In the genomic region with DNA sequence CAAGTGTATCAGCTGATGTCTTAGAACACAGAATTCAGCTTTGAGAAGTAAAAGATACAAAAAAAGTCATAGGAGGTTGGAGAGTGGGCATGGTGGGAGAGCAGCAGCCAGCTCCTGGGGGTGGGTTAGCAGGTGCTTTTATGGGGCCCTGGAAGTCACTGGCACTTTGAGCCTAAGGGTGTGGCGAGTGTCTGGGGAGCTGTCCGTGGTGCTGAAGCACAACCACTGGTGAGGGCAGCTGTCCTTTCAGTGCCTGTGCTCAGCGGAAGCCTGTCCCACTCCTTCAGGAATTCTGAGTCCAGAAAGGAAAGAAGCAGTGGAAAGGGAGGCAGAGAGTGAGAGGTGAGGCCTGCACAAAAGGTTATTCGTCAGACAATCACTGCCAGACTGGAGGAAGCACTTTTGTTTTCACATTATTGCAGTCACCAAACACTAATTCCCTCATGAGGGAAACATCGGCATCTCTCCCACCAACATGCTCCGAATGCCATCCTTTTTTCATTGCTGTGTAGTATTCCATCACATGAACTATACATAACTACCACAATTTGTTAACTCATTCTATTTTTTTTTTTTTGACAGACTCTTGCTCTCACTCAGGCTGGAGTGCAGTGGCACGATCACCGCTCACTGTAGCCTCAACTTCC, we compare ENCODE assay signal across 9 cellular contexts. TPM values are rescaled to one million over a fixed set of nuclear protein-coding genes. Genes with fewer than 3 reads are reported as not detected.
DNase-seq lines count a peak whose midpoint lies in the region; ATAC-seq lines count a peak whose summit lies in the region.
"Had no signal": no experiment of that assay in that cellular context is flagged by ENCODE, and none has a peak within 500 bp of the region (broad histone marks: within the 10 kb centered on the region; RNA-seq: fewer than 3 reads in every experiment).

No MANE protein-coding gene starts in this region.

- no peak for ATAC-seq in activated CD4-positive, alpha-beta T cell treated with anti-CD3 and anti-CD28 coated beads for 36 hours
- ATAC-seq in naive thymus-derived CD8-positive, alpha-beta T cell, result no peak
- ATAC-seq in HG02885 (IDR thresholded peaks at IDR 0.05; ENCODE audit: poor library complexity, unreplicated experiment), result no peak
- ATAC-seq in GM18868 (IDR thresholded peaks at IDR 0.05; ENCODE audit: unreplicated experiment), result no peak

- H3K36me3 Mint-ChIP-seq in activated CD4-positive, alpha-beta T cell treated with anti-CD3 and anti-CD28 coated beads for 36 hours (ENCODE audit: low read depth), result no peaks in the 10 kb centered on the region
- H3K36me3 Mint-ChIP-seq in naive thymus-derived CD8-positive, alpha-beta T cell, result peaks cover 0 to 11% (median 0%) of the 10 kb centered on the region in 3 donors
- H3K36me3 Mint-ChIP-seq: natural killer cell treated with Interleukin-12 subunit alpha and Interleukin-12 subunit beta and Interleukin-15 and Interleukin-18, amount 100 ng/mL, for 72 hours had no signal

- POLR2A ChIA-PET in activated CD4-positive, alpha-beta T cell treated with anti-CD3 and anti-CD28 coated beads for 36 hours (lab: Charles Lee), result no interaction called here
- POLR2A ChIA-PET in naive thymus-derived CD8-positive, alpha-beta T cell (lab: Charles Lee), result interaction anchor here (0.7 kb wide), 1 partner anchor 825 kb away, joined by 3 read pairs; no protein-coding TSS in a partner anchor

- H3K27me3 Mint-ChIP-seq in activated CD4-positive, alpha-beta T cell treated with anti-CD3 and anti-CD28 coated beads for 36 hours, result peaks cover 24% of the 10 kb centered on the region
- H3K27me3 Mint-ChIP-seq in naive thymus-derived CD8-positive, alpha-beta T cell, result peaks cover 13 to 71% (median 31%) of the 10 kb centered on the region in 5 donors

- H3K9me3 Mint-ChIP-seq in activated CD4-positive, alpha-beta T cell treated with anti-CD3 and anti-CD28 coated beads for 36 hours (ENCODE audit: low read depth), result peaks cover 1% of the 10 kb centered on the region
- peaks cover 0 to 22% (median 3%) of the 10 kb centered on the region in 9 donors for H3K9me3 Mint-ChIP-seq in naive thymus-derived CD8-positive, alpha-beta T cell
- H3K9me3 Mint-ChIP-seq: natural killer cell treated with Interleukin-12 subunit alpha and Interleukin-12 subunit beta and Interleukin-15 and Interleukin-18, amount 100 ng/mL, for 72 hours had no signal

- no peaks in the 10 kb centered on the region for H3K4me1 Mint-ChIP-seq in activated CD4-positive, alpha-beta T cell treated with anti-CD3 and anti-CD28 coated beads for 36 hours
- no peaks in the 10 kb centered on the region for H3K4me1 Mint-ChIP-seq in naive thymus-derived CD8-positive, alpha-beta T cell

- H3K27ac Mint-ChIP-seq in activated CD4-positive, alpha-beta T cell treated with anti-CD3 and anti-CD28 coated beads for 36 hours, result no peak overlapping the region
- peak overlapping the region in 1 of 10 donors; percentile 14 for H3K27ac Mint-ChIP-seq in naive thymus-derived CD8-positive, alpha-beta T cell
- H3K27ac Mint-ChIP-seq: natural killer cell treated with Interleukin-12 subunit alpha and Interleukin-12 subunit beta and Interleukin-15 and Interleukin-18, amount 100 ng/mL, for 72 hours had no signal

- CTCF ChIA-PET in activated CD4-positive, alpha-beta T cell treated with anti-CD3 and anti-CD28 coated beads for 36 hours (lab: Charles Lee), result no interaction called here

- DNase-seq in activated gamma-delta T cell treated with Interleukin-2 at 50 U/mL for 16 hours (peak; percentile 36), activated gamma-delta T cell (lab: John Stamatoyannopoulos, UW) (no peak), NCI-H1436 (lab: John Stamatoyannopoulos, UW) (no peak)
- DNase-seq in activated CD4-positive, alpha-beta T cell treated with anti-CD3 and anti-CD28 coated beads for 36 hours, result peak; percentile 80
- peak; percentile 23 for DNase-seq in effector CD4-positive, alpha-beta T cell
- DNase-seq in naive thymus-derived CD8-positive, alpha-beta T cell, result peak in 9 of 10 donors; percentile 31 to 63 (median 41)

- H3K4me3 Mint-ChIP-seq in activated CD4-positive, alpha-beta T cell treated with anti-CD3 and anti-CD28 coated beads for 36 hours, result no peak overlapping the region
- no peak overlapping the region for H3K4me3 Mint-ChIP-seq in naive thymus-derived CD8-positive, alpha-beta T cell
- H3K4me3 Mint-ChIP-seq: natural killer cell treated with Interleukin-12 subunit alpha and Interleukin-12 subunit beta and Interleukin-15 and Interleukin-18, amount 100 ng/mL, for 72 hours had no signal

- intact Hi-C loops in activated CD4-positive, alpha-beta T cell treated with anti-CD3 and anti-CD28 coated beads for 36 hours (cut with DNase I, micrococcal nuclease), result loop anchor here in 1 of 2 experiments (1.0 kb wide), 1 partner anchor 23 kb away; no protein-coding TSS in a partner anchor

RNA-seq across cellular contexts. Expression of a gene that starts 59.4 kb away (rescaled TPM):
- total RNA-seq in activated CD4-positive, alpha-beta T cell treated with anti-CD3 and anti-CD28 coated beads for 36 hours, result 100 to 1,000 TPM in 1 of 2 experiments, 10 to 100 TPM in 1; 86.7 to 108 TPM
- total RNA-seq in naive thymus-derived CD8-positive, alpha-beta T cell, result 10 to 100 TPM; 91.7 to 94.7 TPM
- 1 to 10 TPM; 1.6 to 9.0 (median 4.4) TPM for polyA plus RNA-seq in naive thymus-derived CD8-positive, alpha-beta T cell

Comparison
In these comparisons a context has a peak if more than half of its experiments do, and no peak if none do; other contexts are left out.
1. DNase-seq: peak in activated gamma-delta T cell treated with Interleukin-2 at 50 U/mL for 16 hours (single experiment), activated CD4-positive, alpha-beta T cell treated with anti-CD3 and anti-CD28 coated beads for 36 hours (single experiment), effector CD4-positive, alpha-beta T cell (single experiment) and naive thymus-derived CD8-positive, alpha-beta T cell (9 of 10); none in activated gamma-delta T cell (single experiment) and NCI-H1436 (single experiment).